1 cellular context compared by ENCODE assay signal in the genomic region with DNA sequence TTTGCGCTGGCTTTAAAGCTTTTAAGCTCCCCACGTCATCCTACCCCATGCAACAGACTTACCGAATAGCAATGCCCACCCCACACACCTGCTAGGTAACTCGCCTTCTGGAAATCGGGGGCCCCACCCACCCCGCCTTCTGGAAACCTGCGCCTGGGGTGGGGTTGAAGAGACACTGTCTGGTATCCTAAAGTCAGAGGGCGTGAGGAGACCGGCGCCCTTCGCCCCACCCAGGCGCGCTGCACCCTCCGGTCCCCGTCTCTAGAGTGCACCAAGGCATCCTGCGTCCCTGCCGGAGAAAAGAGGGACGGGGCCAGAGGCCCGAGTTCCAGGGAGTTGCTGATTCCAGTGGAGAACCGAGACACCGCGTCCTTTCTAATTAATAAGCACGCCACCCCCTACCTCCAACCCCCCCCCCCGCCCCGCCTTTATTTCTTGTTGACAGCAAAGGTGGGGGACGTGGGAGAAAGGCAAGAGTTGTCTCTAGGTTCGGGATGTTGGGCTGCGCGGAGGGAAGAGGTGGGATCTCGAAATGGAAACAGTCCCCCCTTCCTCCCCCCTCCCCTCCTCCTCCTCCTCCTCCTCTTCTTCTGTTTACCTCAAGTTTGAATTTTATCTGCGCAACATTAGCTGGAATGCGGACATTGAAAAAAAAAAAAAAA.
A peak's percentile ranks its signal among the peaks of the same experiment; 100 is the strongest.
TF ChIP-seq lines count a peak whose summit lies in the region.

No MANE protein-coding gene starts in this region.

TF ChIP-seq in GM12878, 131 proteins besides CTCF, POLR2A, EP300 and RAD21 (continued from another document):
- TF ChIP-seq, protein P1, sequence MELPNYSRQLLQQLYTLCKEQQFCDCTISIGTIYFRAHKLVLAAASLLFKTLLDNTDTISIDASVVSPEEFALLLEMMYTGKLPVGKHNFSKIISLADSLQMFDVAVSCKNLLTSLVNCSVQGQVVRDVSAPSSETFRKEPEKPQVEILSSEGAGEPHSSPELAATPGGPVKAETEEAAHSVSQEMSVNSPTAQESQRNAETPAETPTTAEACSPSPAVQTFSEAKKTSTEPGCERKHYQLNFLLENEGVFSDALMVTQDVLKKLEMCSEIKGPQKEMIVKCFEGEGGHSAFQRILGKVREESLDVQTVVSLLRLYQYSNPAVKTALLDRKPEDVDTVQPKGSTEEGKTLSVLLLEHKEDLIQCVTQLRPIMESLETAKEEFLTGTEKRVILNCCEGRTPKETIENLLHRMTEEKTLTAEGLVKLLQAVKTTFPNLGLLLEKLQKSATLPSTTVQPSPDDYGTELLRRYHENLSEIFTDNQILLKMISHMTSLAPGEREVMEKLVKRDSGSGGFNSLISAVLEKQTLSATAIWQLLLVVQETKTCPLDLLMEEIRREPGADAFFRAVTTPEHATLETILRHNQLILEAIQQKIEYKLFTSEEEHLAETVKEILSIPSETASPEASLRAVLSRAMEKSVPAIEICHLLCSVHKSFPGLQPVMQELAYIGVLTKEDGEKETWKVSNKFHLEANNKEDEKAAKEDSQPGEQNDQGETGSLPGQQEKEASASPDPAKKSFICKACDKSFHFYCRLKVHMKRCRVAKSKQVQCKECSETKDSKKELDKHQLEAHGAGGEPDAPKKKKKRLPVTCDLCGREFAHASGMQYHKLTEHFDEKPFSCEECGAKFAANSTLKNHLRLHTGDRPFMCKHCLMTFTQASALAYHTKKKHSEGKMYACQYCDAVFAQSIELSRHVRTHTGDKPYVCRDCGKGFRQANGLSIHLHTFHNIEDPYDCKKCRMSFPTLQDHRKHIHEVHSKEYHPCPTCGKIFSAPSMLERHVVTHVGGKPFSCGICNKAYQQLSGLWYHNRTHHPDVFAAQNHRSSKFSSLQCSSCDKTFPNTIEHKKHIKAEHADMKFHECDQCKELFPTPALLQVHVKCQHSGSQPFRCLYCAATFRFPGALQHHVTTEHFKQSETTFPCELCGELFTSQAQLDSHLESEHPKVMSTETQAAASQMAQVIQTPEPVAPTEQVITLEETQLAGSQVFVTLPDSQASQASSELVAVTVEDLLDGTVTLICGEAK (IDR thresholded peaks at IDR 0.05; ENCODE audit: borderline replicate concordance), result no peak
- TF ChIP-seq MYB (IDR thresholded peaks at IDR 0.05; ENCODE audit: borderline replicate concordance, low read depth, low read length), result no peak
- no peak for TF ChIP-seq CHD4 (IDR thresholded peaks at IDR 0.05)
- TF ChIP-seq SRF (IDR thresholded peaks at IDR 0.05; ENCODE audit: low read depth in 2 of 2, low read length in 2 of 2), result no peak
- TF ChIP-seq, protein P2, sequence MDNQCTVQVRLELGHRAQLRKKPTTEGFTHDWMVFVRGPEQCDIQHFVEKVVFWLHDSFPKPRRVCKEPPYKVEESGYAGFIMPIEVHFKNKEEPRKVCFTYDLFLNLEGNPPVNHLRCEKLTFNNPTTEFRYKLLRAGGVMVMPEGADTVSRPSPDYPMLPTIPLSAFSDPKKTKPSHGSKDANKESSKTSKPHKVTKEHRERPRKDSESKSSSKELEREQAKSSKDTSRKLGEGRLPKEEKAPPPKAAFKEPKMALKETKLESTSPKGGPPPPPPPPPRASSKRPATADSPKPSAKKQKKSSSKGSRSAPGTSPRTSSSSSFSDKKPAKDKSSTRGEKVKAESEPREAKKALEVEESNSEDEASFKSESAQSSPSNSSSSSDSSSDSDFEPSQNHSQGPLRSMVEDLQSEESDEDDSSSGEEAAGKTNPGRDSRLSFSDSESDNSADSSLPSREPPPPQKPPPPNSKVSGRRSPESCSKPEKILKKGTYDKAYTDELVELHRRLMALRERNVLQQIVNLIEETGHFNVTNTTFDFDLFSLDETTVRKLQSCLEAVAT (IDR thresholded peaks at IDR 0.05), result 0 out of 2 replicates have a peak, but pooled peaks have one; percentile 20
